Comparison of ENCODE assay signal across 26 cellular contexts in genomic region chr12:107554941-107555340, GRCh38.
"Had no signal": no experiment of that assay in that cellular context is flagged by ENCODE, and none has a peak within 500 bp of the region (broad histone marks: within the 10 kb centered on the region; RNA-seq: fewer than 3 reads in every experiment).

No MANE protein-coding gene starts in this region.

- DNase-seq: cortex of kidney; effector CD4-positive, alpha-beta T cell; foreskin melanocyte; hypothalamus; immature natural killer cell; islet precursor cell; kidney glomerular epithelial cell; left ventricle myocardium superior; lower lobe of right lung; naive thymus-derived CD8-positive, alpha-beta T cell; nephron progenitor cell; nucleus accumbens; ovary; posterior cingulate gyrus; psoas muscle; right cardiac atrium; sigmoid colon; stimulated activated CD4-positive, alpha-beta T cell treated with anti-CD3 and anti-CD28 coated beads, Interleukin-2, amount 100 ng/mL, for 24 hours; stimulated activated CD4-positive, alpha-beta T cell treated with anti-CD3 and anti-CD28 coated beads, Interleukin-4, amount 100 ng/mL, for 24 hours; stimulated activated naive CD8-positive, alpha-beta T cell treated with anti-CD3 and anti-CD28 coated beads, Interleukin-15, Interleukin-2, amounts not matched to agents 100 U/mL and 50 U/mL, for 24 hours; substantia nigra; testis; tibial artery had no signal

- H3K4me3 ChIP-seq: lower lobe of right lung, ovary, psoas muscle, sigmoid colon, testis, tibial artery had no signal

- H3K27me3 Mint-ChIP-seq: naive thymus-derived CD8-positive, alpha-beta T cell; type B pancreatic cell had no signal

- H3K27ac Mint-ChIP-seq: immature natural killer cell; nephron progenitor cell; stimulated activated effector memory CD8-positive, alpha-beta T cell treated with anti-CD3 and anti-CD28 coated beads, Interleukin-12 subunit alpha, Interleukin-12 subunit beta, amount 100 ng/mL, for 72 hours; type B pancreatic cell had no signal

- H3K4me1 Mint-ChIP-seq: immature natural killer cell had no signal

- ATAC-seq: esophagus mucosa; left ventricle myocardium superior; lower lobe of right lung; naive thymus-derived CD8-positive, alpha-beta T cell; psoas muscle; right cardiac atrium; stimulated activated effector memory CD8-positive, alpha-beta T cell treated with anti-CD3 and anti-CD28 coated beads, Interleukin-12 subunit alpha, Interleukin-12 subunit beta, amount 100 ng/mL, for 72 hours; stimulated activated naive CD8-positive, alpha-beta T cell treated with anti-CD3 and anti-CD28 coated beads, Interleukin-15, Interleukin-2, amounts not matched to agents 100 U/mL and 50 U/mL, for 24 hours had no signal

- H3K4me3 Mint-ChIP-seq: immature natural killer cell; naive thymus-derived CD8-positive, alpha-beta T cell; nephron progenitor cell; stimulated activated effector memory CD8-positive, alpha-beta T cell treated with anti-CD3 and anti-CD28 coated beads, Interleukin-12 subunit alpha, Interleukin-12 subunit beta, amount 100 ng/mL, for 72 hours; type B pancreatic cell had no signal

- H3K9me3 Mint-ChIP-seq: immature natural killer cell; naive thymus-derived CD8-positive, alpha-beta T cell; nephron progenitor cell; stimulated activated effector memory CD8-positive, alpha-beta T cell treated with anti-CD3 and anti-CD28 coated beads, Interleukin-12 subunit alpha, Interleukin-12 subunit beta, amount 100 ng/mL, for 72 hours had no signal

- H3K36me3 Mint-ChIP-seq: immature natural killer cell; stimulated activated effector memory CD8-positive, alpha-beta T cell treated with anti-CD3 and anti-CD28 coated beads, Interleukin-12 subunit alpha, Interleukin-12 subunit beta, amount 100 ng/mL, for 72 hours; type B pancreatic cell had no signal
